ENCODE assay signal across 19 cellular contexts in genomic region chr9:113901196-113901818, GRCh38. TPM values are rescaled to one million over a fixed set of nuclear protein-coding genes. Genes with fewer than 3 reads are reported as not detected.
DNase-seq lines count a peak whose midpoint lies in the region; ATAC-seq and TF ChIP-seq lines count a peak whose summit lies in the region.
"Had no signal": no experiment of that assay in that cellular context is flagged by ENCODE, and none has a peak within 500 bp of the region (broad histone marks: within the 10 kb centered on the region; RNA-seq: fewer than 3 reads in every experiment).

No MANE protein-coding gene starts in this region.

- TF ChIP-seq CTCF in HFFc6 (IDR thresholded peaks at IDR 0.05) (no peak), neural crest cell (conservative IDR thresholded peaks at IDR 0.05) (no peak), Calu3 (IDR thresholded peaks at IDR 0.05; ENCODE audit: unreplicated experiment) (no peak)

- intact Hi-C loops in Calu3 (cut with micrococcal nuclease; ENCODE audit: unreplicated experiment) = no loop called here

- H3K9me3 Mint-ChIP-seq in HFFc6 = no peaks in the 10 kb centered on the region; the same call in 1 of the 2 replicates
- H3K9me3 Mint-ChIP-seq in neural crest cell = peaks cover 2% of the 10 kb centered on the region
- peaks cover 5% of the 10 kb centered on the region for H3K9me3 Mint-ChIP-seq in Calu3 (ENCODE audit: low read depth, unreplicated experiment)

- DNase-seq in AG08395 (ENCODE audit: low spot score) (peak; percentile 51), HFFc6 (no peak), epidermal melanocyte (ENCODE audit: insufficient read length, low spot score) (peak; percentile 33), neural crest cell (ENCODE audit: low read depth, low spot score) (no peak), Calu3 (no peak), AML-193 (lab: John Stamatoyannopoulos, UW) (no peak)
- DNase-seq: CD4-positive, alpha-beta memory T cell; GOT3; heart right ventricle; NCI-H2081; NCI-H526; SIG-M5; stimulated activated CD4-positive, alpha-beta T cell treated with anti-CD3 and anti-CD28 coated beads, Interleukin-15, amount 100 ng/mL, for 24 hours; transverse colon had no signal

- H3K4me1 Mint-ChIP-seq in HFFc6 (ENCODE audit: low read depth) = peaks cover 35% of the 10 kb centered on the region
- peaks cover 5% of the 10 kb centered on the region for H3K4me1 Mint-ChIP-seq in neural crest cell
- peaks cover 5% of the 10 kb centered on the region for H3K4me1 Mint-ChIP-seq in Calu3 (ENCODE audit: low read depth, unreplicated experiment)
- H3K4me1 Mint-ChIP-seq: CD4-positive, alpha-beta memory T cell; memory B cell had no signal

- H3K4me3 Mint-ChIP-seq in HFFc6 = no peak overlapping the region
- H3K4me3 Mint-ChIP-seq in neural crest cell = no peak overlapping the region
- H3K4me3 Mint-ChIP-seq in Calu3 (ENCODE audit: low read depth, unreplicated experiment) = no peak overlapping the region
- H3K4me3 Mint-ChIP-seq: CD4-positive, alpha-beta memory T cell; memory B cell; stimulated activated memory B cell treated with anti-CD40 and anti-IgM and Interleukin-4, amounts not matched to agents 10 μg/mL and 1 μg/mL and 100 μg/mL, for 72 hours had no signal

- CTCF ChIA-PET in Calu3 (lab: Charles Lee) = no interaction called here

- ATAC-seq in GM19324 (IDR thresholded peaks at IDR 0.05; ENCODE audit: low FRiP score, unreplicated experiment) (no peak), HG03520 (IDR thresholded peaks at IDR 0.05; ENCODE audit: unreplicated experiment) (no peak)
- ATAC-seq: stimulated activated memory B cell treated with anti-CD40 and anti-IgM and Interleukin-4, amounts not matched to agents 10 μg/mL and 1 μg/mL and 100 μg/mL, for 72 hours had no signal

- H3K27ac Mint-ChIP-seq in HFFc6 = peak overlapping the region; percentile 54; the same call in 1 of the 2 replicates
- peak overlapping the region; percentile 93 for H3K27ac Mint-ChIP-seq in neural crest cell (ENCODE audit: unreplicated experiment)
- H3K27ac Mint-ChIP-seq in Calu3 (ENCODE audit: unreplicated experiment) = no peak overlapping the region
- H3K27ac Mint-ChIP-seq: CD4-positive, alpha-beta memory T cell; memory B cell; stimulated activated memory B cell treated with anti-CD40 and anti-IgM and Interleukin-4, amounts not matched to agents 10 μg/mL and 1 μg/mL and 100 μg/mL, for 72 hours had no signal

- no TSS peak for BruUV-seq in Calu3 (replicated peaks; lab: Mats Ljungman, UMichigan)

- no peaks in the 10 kb centered on the region; the same call in 1 of the 2 replicates for H3K27me3 Mint-ChIP-seq in HFFc6 (ENCODE audit: insufficient read depth)
- H3K27me3 Mint-ChIP-seq in neural crest cell (ENCODE audit: low read depth) = no peaks in the 10 kb centered on the region
- no peaks in the 10 kb centered on the region for H3K27me3 Mint-ChIP-seq in Calu3 (ENCODE audit: unreplicated experiment)

- H3K36me3 Mint-ChIP-seq in HFFc6 (ENCODE audit: low read depth) = peaks cover 18% of the 10 kb centered on the region
- H3K36me3 Mint-ChIP-seq in neural crest cell (ENCODE audit: low read depth) = peaks cover 49% of the 10 kb centered on the region
- H3K36me3 Mint-ChIP-seq in Calu3 (ENCODE audit: insufficient read depth, unreplicated experiment) = peaks cover 3% of the 10 kb centered on the region

RNA-seq across cellular contexts. Expression of gene ZNF618, which starts 25.2 kb away (rescaled TPM):
- total RNA-seq in HFFc6 (2021; fragmentation: NEBNext Ultra II Directional; extraction: Animal tissue kit (Norgen Biotek cat#: 25700)) = 10 to 100 TPM in 4 of 6 experiments, 1 to 10 TPM in 2; 9.4 to 13.6 (median 11.5) TPM
- total RNA-seq in neural crest cell (60.8 and 64.2 TPM in 2 replicates), Calu3 (2022) (18.0 and 20.3 TPM in 2 replicates)
- total RNA-seq: OCI-LY7 had no signal

Comparison
In these comparisons a context has a peak if more than half of its experiments do, and no peak if none do; other contexts are left out.
1. DNase-seq: peak in AG08395 (single experiment) and epidermal melanocyte (single experiment); none in HFFc6 (single experiment), neural crest cell (single experiment), Calu3 (single experiment) and AML-193 (0 of 2).